Comparison of ENCODE assay signal across 8 cellular contexts in genomic region chr2:37625781-37626548, GRCh38. TPM values are rescaled to one million over a fixed set of nuclear protein-coding genes. Genes with fewer than 3 reads are reported as not detected.
DNase-seq lines count a peak whose midpoint lies in the region; ATAC-seq and TF ChIP-seq lines count a peak whose summit lies in the region.

No MANE protein-coding gene starts in this region.

- peak overlapping the region; percentile 29 for H3K4me2 ChIP-seq in BLaER1

- in situ Hi-C loops in GM13976 (cut with MboI; ENCODE audit: low sequenced_read_pairs, unreplicated experiment) = no loop called here

- no peak overlapping the region for H3K27ac ChIP-seq in BLaER1

- H3K9me3 ChIP-seq in BLaER1 = no peaks in the 10 kb centered on the region

- TF ChIP-seq CTCF in GM13976 (IDR thresholded peaks at IDR 0.05; ENCODE audit: borderline replicate concordance, control extremely low read depth, extremely low read depth, insufficient read depth, missing control alignments) = no peak

- H3K27me3 ChIP-seq in BLaER1 = no peaks in the 10 kb centered on the region

- no peak overlapping the region for H3K4me3 ChIP-seq in BLaER1

- no peaks in the 10 kb centered on the region for H3K36me3 ChIP-seq in BLaER1

- peak; percentile 55 for DNase-seq in T-helper 22 cell (ENCODE audit: low read depth)
- peak; percentile 51 for DNase-seq in effector CD4-positive, alpha-beta T cell
- DNase-seq in stimulated activated CD4-positive, alpha-beta T cell treated with anti-CD3 and anti-CD28 coated beads, Interleukin-1b, Interleukin-23, amount 100 ng/mL, for 4 hours (ENCODE audit: low read depth in 2 of 2) = peak; percentile 11 to 52
- no peak for DNase-seq in GM13976 (ENCODE audit: low spot score)
- no peak for DNase-seq in OCI-M2 (lab: John Stamatoyannopoulos, UW; ENCODE audit: unreplicated experiment)
- no peak for DNase-seq in mesenteric fat pad (ENCODE audit: low spot score)

- peak; percentile 23 for ATAC-seq in GM21717 (IDR thresholded peaks at IDR 0.05; ENCODE audit: unreplicated experiment)

- no peak overlapping the region for H3K9ac ChIP-seq in BLaER1

- no peaks in the 10 kb centered on the region for H4K20me1 ChIP-seq in BLaER1

- peaks cover 10% of the 10 kb centered on the region for H3K4me1 ChIP-seq in BLaER1

RNA-seq across cellular contexts. Expression of gene CDC42EP3, which starts 45.5 kb away (rescaled TPM):
- total RNA-seq in mesenteric fat pad = 47.6 TPM

Comparison
In these comparisons a context has a peak if more than half of its experiments do, and no peak if none do; other contexts are left out.
1. DNase-seq: peak in T-helper 22 cell (single experiment), effector CD4-positive, alpha-beta T cell (single experiment) and stimulated activated CD4-positive, alpha-beta T cell treated with anti-CD3 and anti-CD28 coated beads, Interleukin-1b, Interleukin-23, amount 100 ng/mL, for 4 hours (2 of 2); none in GM13976 (single experiment), OCI-M2 (single experiment) and mesenteric fat pad (single experiment).